Comparison of ENCODE assay signal across 8 cellular contexts in genomic region chr17:29579866-29580771, GRCh38.
DNase-seq lines count a peak whose midpoint lies in the region; ATAC-seq and TF ChIP-seq lines count a peak whose summit lies in the region.

No MANE protein-coding gene starts in this region.

- DNase-seq in 8988T (peak; percentile 92), NCI-H345 (lab: John Stamatoyannopoulos, UW) (peak; percentile 79), cardiac fibroblast (ENCODE audit: low read depth in 2 of 2) (peak; percentile 82 to 84), kidney tubule cell (ENCODE audit: low spot score) (peak; percentile 87)
- DNase-seq in stimulated activated CD4-positive, alpha-beta T cell treated with anti-CD3 and anti-CD28 coated beads, Interleukin-4, amount 100 ng/mL, for 48 hours (ENCODE audit: low read depth in 2 of 2), result peak; percentile 84 to 86

- ATAC-seq in GM18499 (IDR thresholded peaks at IDR 0.05; ENCODE audit: insufficient read depth, unreplicated experiment), result peak; percentile 75
- ATAC-seq in HG03066 (IDR thresholded peaks at IDR 0.05; ENCODE audit: low read depth, unreplicated experiment), result peak; percentile 59
- peak; percentile 96 to 98 for ATAC-seq in activated CD4-positive, CD25-positive, alpha-beta regulatory T cell treated with anti-CD3 and anti-CD28 coated beads, Interleukin-2, amount 50 U/mL, for 24 hours

- TF ChIP-seq CTCF in cardiac fibroblast (IDR thresholded peaks at IDR 0.05; ENCODE audit: low read depth, low read length), result peak; percentile 91

- H3K4me3 ChIP-seq in cardiac fibroblast (replicated peaks in 1 of 2; ENCODE audit: low read depth in 2 of 2, low read length in 2 of 2), result no peak overlapping the region
